ENCODE assay signal across 8 cellular contexts in the genomic region with DNA sequence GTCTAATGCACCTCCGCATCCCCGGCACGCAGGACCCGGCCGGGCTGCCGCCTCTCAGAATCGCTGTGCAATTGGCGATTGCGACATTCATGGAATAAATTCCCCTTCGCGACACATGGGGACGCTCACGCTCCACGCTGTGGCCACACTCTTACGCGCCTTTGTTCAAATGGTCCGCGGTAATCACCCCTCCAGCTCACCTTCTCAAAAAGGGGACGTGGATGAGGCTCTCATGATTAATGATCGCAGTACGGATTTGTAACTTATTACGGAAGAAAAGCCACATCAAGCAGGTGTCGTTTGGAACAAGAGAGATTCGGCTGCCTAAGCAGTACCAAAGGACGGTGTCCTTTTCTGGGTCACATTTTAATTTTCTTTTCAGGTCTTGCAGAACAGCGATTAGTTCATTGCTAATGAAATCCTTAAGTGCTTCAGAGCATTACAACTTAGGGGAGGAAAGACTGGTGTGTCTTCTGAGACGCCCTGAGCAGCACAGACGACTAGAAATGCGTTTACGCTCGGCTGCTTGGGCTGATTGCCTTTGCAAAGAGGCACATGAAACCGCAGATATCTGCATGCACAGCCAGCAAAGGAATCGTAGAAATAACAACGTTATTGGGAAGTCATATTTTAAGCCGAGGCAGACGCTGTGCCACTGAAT. TPM values are rescaled to one million over a fixed set of nuclear protein-coding genes. Genes with fewer than 3 reads are reported as not detected.
DNase-seq lines count a peak whose midpoint lies in the region; ATAC-seq and TF ChIP-seq lines count a peak whose summit lies in the region.

No MANE protein-coding gene starts in this region.

- peak overlapping the region; percentile 3 for H2AFZ ChIP-seq in mammary epithelial cell (ENCODE audit: low read depth, low read length)

- in situ Hi-C loops in mammary epithelial cell (cut with MboI; ENCODE audit: low sequenced_read_pairs in 2 of 2), result loop anchor here in 1 of 2 donors (25.0 kb wide), 1 partner anchor 896 kb away; no protein-coding TSS in a partner anchor

- CTCF ChIA-PET in mammary epithelial cell (lab: Charles Lee; ENCODE audit: low non-redundant PET), result no interaction called here
- CTCF ChIA-PET in CD8-positive, alpha-beta T cell (lab: Charles Lee), result no interaction called here

- H4K20me1 ChIP-seq in mammary epithelial cell (ENCODE audit: insufficient read depth, low read length), result no peaks in the 10 kb centered on the region

- no peaks in the 10 kb centered on the region for H3K9me3 ChIP-seq in mammary epithelial cell (replicated peaks; ENCODE audit: insufficient read depth, low read length)
- no peaks in the 10 kb centered on the region for H3K9me3 ChIP-seq in CD8-positive, alpha-beta T cell (ENCODE audit: low read length)

- no peaks in the 10 kb centered on the region for H3K36me3 ChIP-seq in mammary epithelial cell (ENCODE audit: insufficient read depth, low read length)
- H3K36me3 ChIP-seq in CD8-positive, alpha-beta T cell (ENCODE audit: insufficient read depth, low read length), result no peaks in the 10 kb centered on the region

- DNase-seq in DMS153 treated with DMSO at 0.1 percent for 48 hours (lab: John Stamatoyannopoulos, UW; ENCODE audit: unreplicated experiment) (peak; percentile 53), HFF-Myc (ENCODE audit: extremely low read depth, low read depth) (no peak), NCI-H526 treated with DMSO at 0.1 percent for 48 hours (lab: John Stamatoyannopoulos, UW) (peak; percentile 68), mammary epithelial cell (peak; percentile 21), iris pigment epithelial cell (ENCODE audit: low read depth) (peak; percentile 59)
- DNase-seq in stimulated activated CD8-positive, alpha-beta memory T cell treated with anti-CD3 and anti-CD28 coated beads, Interleukin-4, amount 100 ng/mL, for 48 hours, result peak; percentile 52
- no peak for DNase-seq in CD8-positive, alpha-beta T cell

- POLR2A ChIA-PET in CD8-positive, alpha-beta T cell (lab: Charles Lee), result no interaction called here

- no peak overlapping the region for H3K4me3 ChIP-seq in HFF-Myc (replicated peaks; ENCODE audit: low read depth, low read length)
- H3K4me3 ChIP-seq in mammary epithelial cell (replicated peaks in 1 of 3; ENCODE audit: insufficient read depth in 1 of 3, low read depth in 2 of 3, low read length in 3 of 3), result no peak overlapping the region
- no peak overlapping the region for H3K4me3 ChIP-seq in CD8-positive, alpha-beta T cell (ENCODE audit: low read depth, low read length)

- no peak overlapping the region for H3K4me3 Mint-ChIP-seq in CD8-positive, alpha-beta T cell

- no TSS peak for BruUV-seq in mammary epithelial cell (replicated peaks; lab: Mats Ljungman, UMichigan)

- no peaks in the 10 kb centered on the region for H3K36me3 Mint-ChIP-seq in CD8-positive, alpha-beta T cell

- intact Hi-C loops in mammary epithelial cell (cut with micrococcal nuclease), result loop anchor here (1.0 to 10.0 kb wide), 5 partner anchors 154 to 1698 kb away; a partner anchor contains a TSS
- intact Hi-C loops in CD8-positive, alpha-beta T cell (cut with DNase I, micrococcal nuclease), result loop anchor here in 1 of 2 experiments (10.0 kb wide), 1 partner anchor 218 kb away; no protein-coding TSS in a partner anchor

- peak; percentile 79 for TF ChIP-seq CTCF in HFF-Myc (IDR thresholded peaks at IDR 0.05; ENCODE audit: low read depth, low read length, missing control alignments)
- peak; percentile 59 to 87 for TF ChIP-seq CTCF in mammary epithelial cell (conservative IDR thresholded peaks at IDR 0.05 in 1 of 2, IDR thresholded peaks at IDR 0.05 in 1 of 2; ENCODE audit: extremely low read depth in 1 of 2, insufficient read depth in 1 of 2, low read depth in 1 of 2, low read length in 2 of 2)
- no peak for TF ChIP-seq CTCF in CD8-positive, alpha-beta T cell (IDR thresholded peaks at IDR 0.05)

- H3K27ac Mint-ChIP-seq in CD8-positive, alpha-beta T cell, result no peak overlapping the region

- dilution Hi-C loops in mammary epithelial cell (cut with HindIII; ENCODE audit: low sequenced_read_pairs), result no loop called here

- no peak for ATAC-seq in CD8-positive, alpha-beta T cell
- no peak for ATAC-seq in GM21717 (IDR thresholded peaks at IDR 0.05; ENCODE audit: unreplicated experiment)

- 5% methylated on average over 34 of the region's 36 CpGs for WGBS in mammary epithelial cell (ENCODE audit: low coverage, missing lambda C conversion rate)

- H3K27me3 Mint-ChIP-seq in CD8-positive, alpha-beta T cell (ENCODE audit: low read depth), result peaks cover 56% of the 10 kb centered on the region

- no peak overlapping the region for H3K4me2 ChIP-seq in mammary epithelial cell (ENCODE audit: insufficient read depth, low read depth, low read length)

- no peaks in the 10 kb centered on the region for H3K79me2 ChIP-seq in mammary epithelial cell (ENCODE audit: insufficient read depth, low read length)

- peaks cover 2% of the 10 kb centered on the region for H3K4me1 Mint-ChIP-seq in CD8-positive, alpha-beta T cell (ENCODE audit: low read depth)

- no peak overlapping the region for H3K27ac ChIP-seq in mammary epithelial cell (ENCODE audit: insufficient read depth, low read depth, low read length)
- H3K27ac ChIP-seq in CD8-positive, alpha-beta T cell (ENCODE audit: low read depth, low read length), result no peak overlapping the region

- no peaks in the 10 kb centered on the region for H3K4me1 ChIP-seq in mammary epithelial cell (ENCODE audit: insufficient read depth, low read length)
- no peaks in the 10 kb centered on the region for H3K4me1 ChIP-seq in CD8-positive, alpha-beta T cell (ENCODE audit: insufficient read depth, low read length)

- no peaks in the 10 kb centered on the region for H3K27me3 ChIP-seq in mammary epithelial cell (ENCODE audit: insufficient read depth, low read length)
- H3K27me3 ChIP-seq in CD8-positive, alpha-beta T cell (ENCODE audit: insufficient read depth, low read length), result no peaks in the 10 kb centered on the region

- H3K9me3 Mint-ChIP-seq in CD8-positive, alpha-beta T cell, result peaks cover 11% of the 10 kb centered on the region

- H3K9ac ChIP-seq in mammary epithelial cell (ENCODE audit: insufficient read depth, low read length), result no peak overlapping the region

RNA-seq across cellular contexts. Expression of a gene that starts 37.3 kb away (rescaled TPM):
- total RNA-seq in mammary epithelial cell, result not detected
- not detected for polyA plus RNA-seq in mammary epithelial cell
- not detected for polyA minus RNA-seq in mammary epithelial cell
- total RNA-seq in CD8-positive, alpha-beta T cell, result not detected

RNA-seq across cellular contexts. Expression of a gene that starts 44.5 kb away (rescaled TPM):
- total RNA-seq in mammary epithelial cell, result 1,000 to 10,000 TPM in 1 of 2 donors, 100 to 1,000 TPM in 1; 537 to 1,117 TPM
- 1,871 TPM for polyA plus RNA-seq in mammary epithelial cell
- polyA minus RNA-seq in mammary epithelial cell, result 1,476 TPM
- total RNA-seq in CD8-positive, alpha-beta T cell, result 100 to 1,000 TPM; 342 to 352 TPM

Comparison
In these comparisons a context has a peak if more than half of its experiments do, and no peak if none do; other contexts are left out.
1. DNase-seq: peak in DMS153 treated with DMSO at 0.1 percent for 48 hours (single experiment), NCI-H526 treated with DMSO at 0.1 percent for 48 hours (single experiment), mammary epithelial cell (single experiment), iris pigment epithelial cell (single experiment) and stimulated activated CD8-positive, alpha-beta memory T cell treated with anti-CD3 and anti-CD28 coated beads, Interleukin-4, amount 100 ng/mL, for 48 hours (single experiment); none in HFF-Myc (single experiment) and CD8-positive, alpha-beta T cell (0 of 7).